Comparison of ENCODE assay signal across 7 cellular contexts in the genomic region with DNA sequence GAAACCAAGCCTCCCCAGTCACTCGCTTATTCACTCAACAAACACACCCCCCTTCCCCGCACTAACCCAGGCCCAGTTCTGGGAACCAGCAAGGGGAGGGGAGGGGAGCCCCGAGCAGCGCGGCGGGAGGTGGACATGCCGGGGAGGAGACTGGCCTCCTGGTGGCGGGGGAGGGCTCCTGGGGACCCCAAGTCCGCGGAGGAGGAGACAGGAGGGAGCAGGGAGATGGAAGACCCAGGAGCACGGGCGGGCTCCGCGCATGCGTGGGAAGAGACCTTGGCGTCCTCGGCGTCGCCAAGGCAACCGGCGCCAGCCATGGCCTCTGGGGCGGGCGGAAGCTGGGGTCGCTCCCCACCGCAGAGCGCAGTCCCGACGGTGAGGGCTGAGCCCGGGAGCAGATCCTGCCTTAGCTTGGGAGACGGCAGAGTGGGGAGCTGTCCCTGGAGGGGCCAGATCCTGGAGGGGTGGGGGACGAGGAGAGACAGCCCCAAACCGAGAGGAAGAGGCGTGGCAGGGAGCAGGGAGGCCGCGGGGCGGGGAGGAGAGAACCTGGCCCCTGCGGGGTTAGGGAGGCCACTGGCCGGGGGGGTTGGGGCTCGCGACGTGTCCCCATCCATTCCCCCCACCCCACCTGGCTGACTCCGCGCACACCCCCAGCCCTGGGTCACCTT. TPM values are rescaled to one million over a fixed set of nuclear protein-coding genes. Genes with fewer than 3 reads are reported as not detected.
DNase-seq lines count a peak whose midpoint lies in the region; TF ChIP-seq lines count a peak whose summit lies in the region.

A gene (plus strand): TSS at position 302 of the 671 bp plus-strand sequence. CDS start 14 bp downstream, at position 316.

- H3K36me3 ChIP-seq in trophoblast cell (ENCODE audit: control insufficient read depth in 1 of 2, insufficient read depth in 2 of 2, low read length in 2 of 2), result no peaks in the 10 kb centered on the region

- H3K27me3 ChIP-seq in trophoblast cell (ENCODE audit: insufficient read depth, low read length), result no peaks in the 10 kb centered on the region

- H3K36me3 Mint-ChIP-seq in type B pancreatic cell, result no peaks in the 10 kb centered on the region

- H2AFZ ChIP-seq in trophoblast cell (ENCODE audit: insufficient read depth, low read length, poor library complexity), result peak within 1 kb of the TSS; percentile 95

- H4K91ac ChIP-seq in trophoblast cell (ENCODE audit: low read depth, low read length), result peak within 1 kb of the TSS; percentile 36

- H3K27ac Mint-ChIP-seq in type B pancreatic cell, result no peak within 1 kb of the TSS

- no peak within 1 kb of the TSS for H3K27ac ChIP-seq in trophoblast cell (ENCODE audit: low read depth, low read length)

- DNase-seq in GM13977 (ENCODE audit: low spot score) (peak; percentile 89), HuH-7.5 (ENCODE audit: low spot score) (peak; percentile 82), SK-MEL-5 (ENCODE audit: low read depth, low spot score) (peak; percentile 68), head of caudate nucleus (peak in 41 of 42 donors; percentile 28 to 82 (median 66)), trophoblast cell (peak; percentile 44 to 76), type B pancreatic cell (ENCODE audit: extremely low spot score, unreplicated experiment) (peak; percentile 83)
- peak; percentile 72 for DNase-seq in activated naive CD4-positive, alpha-beta T cell treated with Interleukin-2 at 50 U/mL for 16 hours

- H2BK5ac ChIP-seq in trophoblast cell (ENCODE audit: low read depth, low read length, poor library complexity), result no peak within 1 kb of the TSS

- H3K79me2 ChIP-seq in trophoblast cell (ENCODE audit: control insufficient read depth, insufficient read depth, low read length, poor library complexity), result no peaks in the 10 kb centered on the region

- H3K27me3 Mint-ChIP-seq in type B pancreatic cell, result peaks cover 48% of the 10 kb centered on the region

- peak within 1 kb of the TSS; percentile 89 for H3K4me3 Mint-ChIP-seq in type B pancreatic cell

- no peaks in the 10 kb centered on the region for H3K9me3 Mint-ChIP-seq in type B pancreatic cell

- in situ Hi-C loops in GM13977 (cut with MboI; ENCODE audit: low pct_unique_long_range_greater_than_20kb, low sequenced_read_pairs, unreplicated experiment) (no loop called here), SK-MEL-5 (cut with HindIII; ENCODE audit: low pct_unique_long_range_greater_than_20kb, low sequenced_read_pairs) (no loop called here)

- H4K8ac ChIP-seq in trophoblast cell (ENCODE audit: low read depth, low read length), result peak within 1 kb of the TSS; percentile 72

- H3K23ac ChIP-seq in trophoblast cell (ENCODE audit: low read length), result no peak within 1 kb of the TSS

- peak within 1 kb of the TSS; percentile 65 for H2BK12ac ChIP-seq in trophoblast cell (ENCODE audit: low read length)

- H3K9me3 ChIP-seq in trophoblast cell (ENCODE audit: insufficient read depth, low read depth, low read length), result peaks cover 9% of the 10 kb centered on the region

- H3K4me2 ChIP-seq in trophoblast cell (ENCODE audit: low read length), result peak within 1 kb of the TSS; percentile 65

- H3K14ac ChIP-seq in trophoblast cell (ENCODE audit: low read length), result peak within 1 kb of the TSS; percentile 42

- H3K4me1 ChIP-seq in trophoblast cell (ENCODE audit: control insufficient read depth in 1 of 2, insufficient read depth in 2 of 2, low read length in 2 of 2), result peaks cover 8 to 12% of the 10 kb centered on the region in 2 experiments

- H2BK120ac ChIP-seq in trophoblast cell (ENCODE audit: insufficient read depth, low read length, poor library complexity), result peak within 1 kb of the TSS; percentile 64

- intact Hi-C loops in head of caudate nucleus (cut with DNase I), result no loop called here

- peak within 1 kb of the TSS; percentile 76 for H3K18ac ChIP-seq in trophoblast cell (ENCODE audit: low read length)

- no peak within 1 kb of the TSS for H2AK5ac ChIP-seq in trophoblast cell (ENCODE audit: low read length)

- TF ChIP-seq CTCF in GM13977 (IDR thresholded peaks at IDR 0.05; ENCODE audit: extremely low read depth, insufficient read depth, missing control alignments), result no peak
- no peak for TF ChIP-seq CTCF in type B pancreatic cell (conservative IDR thresholded peaks at IDR 0.05)

- peak within 1 kb of the TSS; percentile 66 for H3K4me3 ChIP-seq in trophoblast cell (ENCODE audit: low read depth, low read length)

- H3K79me1 ChIP-seq in trophoblast cell (ENCODE audit: low read length), result peaks cover 2% of the 10 kb centered on the region

- H3K4me1 Mint-ChIP-seq in type B pancreatic cell (ENCODE audit: unreplicated experiment), result no peaks in the 10 kb centered on the region

- no peak within 1 kb of the TSS for H3K9ac ChIP-seq in trophoblast cell (ENCODE audit: low read length)

- peak within 1 kb of the TSS; percentile 32 for H4K12ac ChIP-seq in trophoblast cell (ENCODE audit: low read depth, low read length)

- no CpG with 5 or more reads among the region's 43 CpGs for WGBS in trophoblast cell (ENCODE audit: extremely low coverage, insufficient coverage, insufficient read length)

- H3K4ac ChIP-seq in trophoblast cell (ENCODE audit: low read depth, low read length), result no peak within 1 kb of the TSS

RNA-seq across cellular contexts. Expression of the gene that starts here (rescaled TPM):
- 0.13 TPM in 1 of 2 replicates, not detected in the other for total RNA-seq in SK-MEL-5 (2014; rRNA removed; shearing (Covaris generic))
- polyA plus RNA-seq in SK-MEL-5 (2015; cell fraction: cytosol; rRNA removed), result 0.61 TPM in 1 of 2 replicates, not detected in the other
- 0.34 and 4.0 TPM in 2 replicates for polyA plus RNA-seq in SK-MEL-5 (2015; cell fraction: nucleus; rRNA removed)
- polyA plus RNA-seq in trophoblast cell (2013), result 0.18 and 0.22 TPM in 2 replicates
- total RNA-seq in type B pancreatic cell (ENCODE audit: low replicate concordance), result 0.45 and 4.2 TPM in 2 replicates
